14 cellular contexts compared by ENCODE assay signal in the genomic region with DNA sequence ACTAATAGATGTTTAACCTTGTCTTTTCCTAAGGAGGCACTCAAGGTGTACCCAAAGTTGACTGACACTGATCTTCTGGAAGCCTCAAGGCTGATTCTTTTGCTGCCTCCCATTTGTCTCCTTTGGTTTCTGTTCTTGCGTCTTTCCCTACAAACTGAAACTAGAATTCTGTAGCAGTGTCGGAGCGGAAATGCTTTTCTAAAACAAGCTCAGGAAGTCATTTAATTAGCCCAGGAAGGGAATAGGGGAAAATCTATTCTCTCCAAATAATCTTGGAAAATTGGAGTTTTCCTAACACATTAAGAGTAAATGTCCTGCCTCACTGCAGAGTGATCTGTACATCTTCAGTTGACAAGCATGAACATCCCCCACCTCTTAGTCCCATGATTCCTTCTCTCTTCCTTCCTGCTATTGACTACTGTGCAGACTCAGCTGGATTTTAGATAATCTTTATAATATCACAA.
A peak's percentile ranks its signal among the peaks of the same experiment; 100 is the strongest.
DNase-seq lines count a peak whose midpoint lies in the region; ATAC-seq, FAIRE-seq and TF ChIP-seq lines count a peak whose summit lies in the region.
"Had no signal": no experiment of that assay in that cellular context is flagged by ENCODE, and none has a peak within 500 bp of the region (broad histone marks: within the 10 kb centered on the region; RNA-seq: fewer than 3 reads in every experiment).

No MANE protein-coding gene starts in this region.

- TF ChIP-seq POLR2A in K562 (conservative IDR thresholded peaks at IDR 0.05) (no peak), upper lobe of left lung (IDR thresholded peaks at IDR 0.05) (no peak)

- no peak for TF ChIP-seq RAD21 in K562 (CRISPR knock-in tag; conservative IDR thresholded peaks at IDR 0.05 in 1 of 2, IDR thresholded peaks at IDR 0.05 in 1 of 2)

- no peaks in the 10 kb centered on the region for H3K27me3 ChIP-seq in heart right ventricle
- no peaks in the 10 kb centered on the region for H3K27me3 ChIP-seq in K562 (ENCODE audit: control insufficient read depth in 2 of 2, insufficient read depth in 2 of 2, low read length in 2 of 2)
- no peaks in the 10 kb centered on the region for H3K27me3 ChIP-seq in upper lobe of left lung

- H3K4me2 ChIP-seq in K562 (ENCODE audit: insufficient read depth, low read length), result no peak overlapping the region

- DNase-seq in heart right ventricle (no peak), Right ventricle myocardium superior (no peak), K562 (ENCODE audit: extremely low read depth in 1 of 4, low spot score in 3 of 4) (no peak), medulla oblongata (ENCODE audit: extremely low spot score) (peak; percentile 26), upper lobe of left lung (no peak), epidermal melanocyte (ENCODE audit: insufficient read length, low spot score) (no peak), AG08396 (ENCODE audit: low spot score) (no peak)
- DNase-seq: activated CD4-positive, alpha-beta T cell treated with anti-CD3 and anti-CD28 coated beads, Interleukin-2, amount 50 U/mL, for 1 hour; aorta; erythroblast; HCEC 1CT; NCI-H2171; SHP77 treated with DMSO at 0.1 percent for 48 hours had no signal

- 55 to 67% methylated on average over 3 of the region's 3 CpGs for WGBS in heart right ventricle, 2 donors
- WGBS in K562 (ENCODE audit: insufficient coverage, low coverage, missing lambda C conversion rate), result 92% methylated on average over 3 of the region's 3 CpGs
- 36 to 59% methylated on average over 3 of the region's 3 CpGs for WGBS in upper lobe of left lung, 2 donors

- no TSS peak for BruUV-seq in K562 (replicated peaks; lab: Mats Ljungman, UMichigan)

- peak overlapping the region in 9 of 10 donors; percentile 42 to 89 (median 67) for H3K27ac ChIP-seq in heart right ventricle
- no peak overlapping the region for H3K27ac ChIP-seq in K562 (ENCODE audit: extremely low read depth, low read depth, low read length)
- peak overlapping the region; percentile 9 to 74 (median 34) for H3K27ac ChIP-seq in upper lobe of left lung

- H3K9ac ChIP-seq in K562 (ENCODE audit: insufficient read depth in 1 of 2, low read depth in 2 of 2, low read length in 2 of 2), result no peak overlapping the region

- FAIRE-seq in K562 (lab: Jason Lieb, UNC), result no peak

- TF ChIP-seq CTCF in heart right ventricle (IDR thresholded peaks at IDR 0.05) (no peak), K562 (IDR thresholded peaks at IDR 0.05 in 2 of 3, conservative IDR thresholded peaks at IDR 0.05 in 1 of 3; ENCODE audit: insufficient read depth in 2 of 3, low read depth in 1 of 3, low read length in 3 of 3) (no peak), upper lobe of left lung (IDR thresholded peaks at IDR 0.05) (no peak)

- ATAC-seq in heart right ventricle (peak in 6 of 8 donors; percentile 43 to 63 (median 54)), Right ventricle myocardium superior (ENCODE audit: poor library complexity) (no peak), K562 (no peak), upper lobe of left lung (ENCODE audit: low FRiP score in 2 of 2) (peak in 1 of 2 donors; percentile 19), HG02798 (IDR thresholded peaks at IDR 0.05; ENCODE audit: poor library complexity, unreplicated experiment) (no peak)

- CTCF ChIA-PET in K562 (lab: Yijun Ruan, JAX; ENCODE audit: low intra/inter-chr PET ratio), result no interaction called here

- peak overlapping the region in 4 of 10 donors; percentile 8 to 31 (median 18) for H3K4me3 ChIP-seq in heart right ventricle
- H3K4me3 ChIP-seq in K562, result no peak overlapping the region
- H3K4me3 ChIP-seq in upper lobe of left lung, result peak overlapping the region in 1 of 4 donors; percentile 11

- in situ Hi-C loops in K562 (cut with MboI), result no loop called here

- intact Hi-C loops in heart right ventricle (cut with DNase I) (loop anchor here in 1 of 10 donors (5.0 kb wide), 1 partner anchor 182 kb away; a partner anchor contains a TSS), Right ventricle myocardium superior (cut with DNase I) (no loop called here), K562 (cut with micrococcal nuclease) (no loop called here)

- H2AFZ ChIP-seq in K562 (ENCODE audit: low read depth, low read length), result peak overlapping the region; percentile 38; the same call in 1 of the 2 replicates

- no peaks in the 10 kb centered on the region for H3K9me1 ChIP-seq in K562 (ENCODE audit: control insufficient read depth, insufficient read depth, low read length)

- no peaks in the 10 kb centered on the region for H3K9me3 ChIP-seq in heart right ventricle
- no peaks in the 10 kb centered on the region for H3K9me3 ChIP-seq in K562 (replicated peaks; ENCODE audit: control insufficient read depth, insufficient read depth, low read depth, low read length)
- H3K9me3 ChIP-seq in upper lobe of left lung, result no peaks in the 10 kb centered on the region

- TF ChIP-seq EP300 in K562 (IDR thresholded peaks at IDR 0.05; ENCODE audit: low read length), result no peak
- no peak for TF ChIP-seq EP300 in upper lobe of left lung (IDR thresholded peaks at IDR 0.05)

- no peaks in the 10 kb centered on the region for H3K79me2 ChIP-seq in K562 (ENCODE audit: control insufficient read depth, insufficient read depth, low read length)

- POLR2A ChIA-PET in K562 (lab: Yijun Ruan, JAX), result interaction anchor here (0.9 to 2.0 kb wide), 3 partner anchors 7 to 19 kb away, joined by 3 to 7 read pairs (median 7); no protein-coding TSS in a partner anchor

- H3K4me1 ChIP-seq in heart right ventricle, result peaks cover 0 to 58% (median 30%) of the 10 kb centered on the region in 9 donors
- H3K4me1 ChIP-seq in K562 (replicated peaks in 1 of 2; ENCODE audit: control insufficient read depth in 2 of 2, insufficient read depth in 2 of 2, low read length in 2 of 2), result peaks cover 26 to 69% of the 10 kb centered on the region in 2 experiments
- H3K4me1 ChIP-seq in upper lobe of left lung, result peaks cover 21 to 60% (median 33%) of the 10 kb centered on the region in 4 donors

- H4K20me1 ChIP-seq in K562 (replicated peaks; ENCODE audit: control insufficient read depth, insufficient read depth, low read length), result no peaks in the 10 kb centered on the region

- H3K36me3 ChIP-seq in heart right ventricle (peaks cover 0 to 51% (median 7%) of the 10 kb centered on the region in 9 donors), K562 (ENCODE audit: control insufficient read depth, insufficient read depth, low read length) (no peaks in the 10 kb centered on the region), upper lobe of left lung (peaks cover 0 to 5% (median 0%) of the 10 kb centered on the region in 4 donors)

TF ChIP-seq in K562, 482 proteins besides CTCF, POLR2A, EP300 and RAD21:
- TF ChIP-seq ZNF316 (IDR thresholded peaks at IDR 0.05), result peak; percentile 10; the same call in 1 of the 2 replicates
- TF ChIP-seq SMAD2 (IDR thresholded peaks at IDR 0.05; ENCODE audit: low read depth, low read length), result no peak

Comparison
In these comparisons a context has a peak if more than half of its experiments do, and no peak if none do; other contexts are left out.
1. ATAC-seq: peak in heart right ventricle (6 of 8); none in Right ventricle myocardium superior (single experiment), K562 (single experiment) and HG02798 (single experiment).